In genomic region chr9:132782106-132782505, GRCh38 we compare ENCODE assay signal across 17 cellular contexts.
A peak's percentile ranks its signal among the peaks of the same experiment; 100 is the strongest.
DNase-seq lines count a peak whose midpoint lies in the region; ATAC-seq and TF ChIP-seq lines count a peak whose summit lies in the region.
"Had no signal": no experiment of that assay in that cellular context is flagged by ENCODE, and none has a peak within 500 bp of the region (broad histone marks: within the 10 kb centered on the region; RNA-seq: fewer than 3 reads in every experiment).

No MANE protein-coding gene starts in this region.

- H3K27me3 Mint-ChIP-seq in chondrocyte (ENCODE audit: low read depth) (peaks cover 41% of the 10 kb centered on the region), mesothelial cell of epicardium (ENCODE audit: low read depth) (peaks cover 6% of the 10 kb centered on the region)
- H3K27me3 Mint-ChIP-seq in activated CD4-positive, alpha-beta memory T cell treated with anti-CD3 and anti-CD28 coated beads, Interleukin-2, amount 10 ng/mL, durations not matched to agents 7 days and 5 days, result peaks cover 40% of the 10 kb centered on the region

- POLR2A ChIA-PET in activated CD4-positive, alpha-beta memory T cell treated with anti-CD3 and anti-CD28 coated beads, Interleukin-2, amount 10 ng/mL, durations not matched to agents 7 days and 5 days (lab: Charles Lee), result interaction anchor here (1.1 kb wide), 1 partner anchor 13 kb away, joined by 3 read pairs; no protein-coding TSS in a partner anchor

- intact Hi-C loops in sciatic nerve (cut with DNase I), result no loop called here

- H3K9me3 Mint-ChIP-seq in chondrocyte (ENCODE audit: low read depth) (peaks cover 4% of the 10 kb centered on the region), mesothelial cell of epicardium (no peaks in the 10 kb centered on the region)
- no peaks in the 10 kb centered on the region for H3K9me3 Mint-ChIP-seq in activated CD4-positive, alpha-beta memory T cell treated with anti-CD3 and anti-CD28 coated beads, Interleukin-2, amount 10 ng/mL, durations not matched to agents 7 days and 5 days
- H3K9me3 Mint-ChIP-seq: CD4-positive, CD25-positive, alpha-beta regulatory T cell; IgD-negative memory B cell had no signal

- H3K36me3 Mint-ChIP-seq in chondrocyte (ENCODE audit: low read depth) (no peaks in the 10 kb centered on the region), mesothelial cell of epicardium (peaks cover 1% of the 10 kb centered on the region)
- H3K36me3 Mint-ChIP-seq in activated CD4-positive, alpha-beta memory T cell treated with anti-CD3 and anti-CD28 coated beads, Interleukin-2, amount 10 ng/mL, durations not matched to agents 7 days and 5 days (ENCODE audit: low read depth), result no peaks in the 10 kb centered on the region
- H3K36me3 Mint-ChIP-seq: CD4-positive, CD25-positive, alpha-beta regulatory T cell had no signal

- DNase-seq in NCI-H2227 (lab: John Stamatoyannopoulos, UW; ENCODE audit: unreplicated experiment), result peak; percentile 12
- peak; percentile 22 for DNase-seq in chondrocyte (ENCODE audit: low spot score)
- DNase-seq in mesothelial cell of epicardium (ENCODE audit: low spot score in 2 of 2, unreplicated experiment in 2 of 2), result no peak
- DNase-seq in sciatic nerve (ENCODE audit: low spot score), result no peak
- DNase-seq in stimulated activated CD4-positive, alpha-beta T cell treated with anti-CD3 and anti-CD28 coated beads, Interleukin-1b, Interleukin-23, amount 100 ng/mL, for 48 hours, result no peak
- DNase-seq in activated CD4-positive, alpha-beta memory T cell treated with anti-CD3 and anti-CD28 coated beads, Interleukin-2, amount 10 ng/mL, durations not matched to agents 7 days and 5 days, result no peak
- DNase-seq in NOMO-1 (lab: John Stamatoyannopoulos, UW; ENCODE audit: unreplicated experiment in 2 of 2), result no peak
- DNase-seq: ACHN; BE2C; C1 segment of cervical spinal cord; Caco-2; CD4-positive, CD25-positive, alpha-beta regulatory T cell; GDM1; GM23248; HCEC 1CT had no signal

- no peak for TF ChIP-seq CTCF in chondrocyte (IDR thresholded peaks at IDR 0.05)
- no peak for TF ChIP-seq CTCF in mesothelial cell of epicardium (IDR thresholded peaks at IDR 0.05; ENCODE audit: unreplicated experiment)

- H3K27ac Mint-ChIP-seq in chondrocyte (ENCODE audit: unreplicated experiment), result no peak overlapping the region
- peak overlapping the region; percentile 52 for H3K27ac Mint-ChIP-seq in mesothelial cell of epicardium
- no peak overlapping the region for H3K27ac Mint-ChIP-seq in activated CD4-positive, alpha-beta memory T cell treated with anti-CD3 and anti-CD28 coated beads, Interleukin-2, amount 10 ng/mL, durations not matched to agents 7 days and 5 days
- H3K27ac Mint-ChIP-seq: CD4-positive, CD25-positive, alpha-beta regulatory T cell; IgD-negative memory B cell had no signal

- no peak overlapping the region for H3K4me3 Mint-ChIP-seq in chondrocyte (ENCODE audit: unreplicated experiment)
- no peak overlapping the region for H3K4me3 Mint-ChIP-seq in mesothelial cell of epicardium
- H3K4me3 Mint-ChIP-seq in activated CD4-positive, alpha-beta memory T cell treated with anti-CD3 and anti-CD28 coated beads, Interleukin-2, amount 10 ng/mL, durations not matched to agents 7 days and 5 days, result no peak overlapping the region
- H3K4me3 Mint-ChIP-seq: CD4-positive, CD25-positive, alpha-beta regulatory T cell; IgD-negative memory B cell had no signal

- ATAC-seq in sciatic nerve (peak; percentile 34), HG02623 (IDR thresholded peaks at IDR 0.05; ENCODE audit: unreplicated experiment) (no peak)

- H3K4me1 Mint-ChIP-seq in chondrocyte (ENCODE audit: low read depth), result peaks cover 2% of the 10 kb centered on the region
- H3K4me1 Mint-ChIP-seq in mesothelial cell of epicardium, result peaks cover 30% of the 10 kb centered on the region
- peaks cover 16% of the 10 kb centered on the region for H3K4me1 Mint-ChIP-seq in activated CD4-positive, alpha-beta memory T cell treated with anti-CD3 and anti-CD28 coated beads, Interleukin-2, amount 10 ng/mL, durations not matched to agents 7 days and 5 days
- H3K4me1 Mint-ChIP-seq: CD4-positive, CD25-positive, alpha-beta regulatory T cell had no signal

- CTCF ChIA-PET in activated CD4-positive, alpha-beta memory T cell treated with anti-CD3 and anti-CD28 coated beads, Interleukin-2, amount 10 ng/mL, durations not matched to agents 7 days and 5 days (lab: Charles Lee), result interaction anchor here (1.2 kb wide), 1 partner anchor 13 kb away, joined by 6 read pairs; no protein-coding TSS in a partner anchor

Comparison
In these comparisons a context has a peak if more than half of its experiments do, and no peak if none do; other contexts are left out.
1. DNase-seq: peak in NCI-H2227 (single experiment) and chondrocyte (single experiment); none in mesothelial cell of epicardium (0 of 2), sciatic nerve (single experiment), stimulated activated CD4-positive, alpha-beta T cell treated with anti-CD3 and anti-CD28 coated beads, Interleukin-1b, Interleukin-23, amount 100 ng/mL, for 48 hours (single experiment), activated CD4-positive, alpha-beta memory T cell treated with anti-CD3 and anti-CD28 coated beads, Interleukin-2, amount 10 ng/mL, durations not matched to agents 7 days and 5 days (single experiment) and NOMO-1 (0 of 2).